In the genomic region with DNA sequence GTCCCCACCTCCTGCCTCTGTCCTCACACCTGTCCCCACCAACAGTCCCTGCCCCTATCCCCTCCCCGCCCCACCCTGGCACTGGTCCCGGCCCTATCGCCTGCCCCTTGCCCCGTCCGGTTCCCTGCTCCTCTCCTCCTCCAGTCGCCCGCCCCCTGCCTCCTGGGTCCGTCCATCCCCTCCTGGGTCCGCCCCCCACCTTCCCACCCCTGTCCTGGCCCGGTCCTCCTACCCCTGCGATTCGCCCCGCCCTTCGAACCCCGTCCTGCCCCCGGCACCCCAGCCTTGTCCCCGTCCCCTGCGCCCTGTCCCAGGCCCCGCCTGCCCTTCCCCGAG, we compare ENCODE assay signal across 1 cellular context.
TF ChIP-seq lines count a peak whose summit lies in the region.

No MANE protein-coding gene starts in this region.

TF ChIP-seq in endothelial cell of umbilical vein, 7 proteins besides CTCF, POLR2A, EP300 and RAD21:
- no peak for TF ChIP-seq FOS (IDR thresholded peaks at IDR 0.05; ENCODE audit: borderline replicate concordance, insufficient read depth, low read length)
- no peak for TF ChIP-seq JUN (IDR thresholded peaks at IDR 0.05; ENCODE audit: borderline replicate concordance, insufficient read depth, insufficient read length, low read depth)
- no peak for TF ChIP-seq GATA2 (IDR thresholded peaks at IDR 0.05; ENCODE audit: insufficient read depth, insufficient read length, low read depth, low read length)
- TF ChIP-seq EZH2 (IDR thresholded peaks at IDR 0.05; ENCODE audit: borderline replicate concordance, low read depth, low read length, severe bottlenecking): no peak
- no peak for TF ChIP-seq MYC (IDR thresholded peaks at IDR 0.05; ENCODE audit: low read depth, low read length)
- TF ChIP-seq, protein P1, sequence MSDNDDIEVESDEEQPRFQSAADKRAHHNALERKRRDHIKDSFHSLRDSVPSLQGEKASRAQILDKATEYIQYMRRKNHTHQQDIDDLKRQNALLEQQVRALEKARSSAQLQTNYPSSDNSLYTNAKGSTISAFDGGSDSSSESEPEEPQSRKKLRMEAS (IDR thresholded peaks at IDR 0.05; ENCODE audit: insufficient read depth, insufficient read length): no peak
- no peak for TF ChIP-seq POLR2AphosphoS5 (IDR thresholded peaks at IDR 0.05; ENCODE audit: insufficient read depth, low read depth, low read length)
